ENCODE assay signal across 12 cellular contexts in genomic region chr7:82335927-82336326, GRCh38.
DNase-seq lines count a peak whose midpoint lies in the region; ATAC-seq, FAIRE-seq and TF ChIP-seq lines count a peak whose summit lies in the region.
"Had no signal": no experiment of that assay in that cellular context is flagged by ENCODE, and none has a peak within 500 bp of the region (broad histone marks: within the 10 kb centered on the region; RNA-seq: fewer than 3 reads in every experiment).

No MANE protein-coding gene starts in this region.

- TF ChIP-seq POLR2A in heart left ventricle (IDR thresholded peaks at IDR 0.05), result no peak
- no peak for TF ChIP-seq POLR2A in GM12878 (IDR thresholded peaks at IDR 0.05; ENCODE audit: low read depth, low read length)

- H3K27me3 Mint-ChIP-seq in type B pancreatic cell (no peaks in the 10 kb centered on the region), T-cell (no peaks in the 10 kb centered on the region)
- H3K27me3 Mint-ChIP-seq: activated CD8-positive, alpha-beta T cell treated with anti-CD3 and anti-CD28 coated beads for 36 hours; stimulated activated naive CD8-positive, alpha-beta T cell treated with anti-CD3 and anti-CD28 coated beads, Interleukin-15, amount 100 ng/mL, for 72 hours had no signal

- WGBS in heart left ventricle, 4 donors, result 92 to 95% (median 95%) methylated on average over 1 of the region's 1 CpG
- WGBS in GM12878 (ENCODE audit: insufficient coverage, insufficient replicate concordance, low lambda C conversion rate, missing lambda C conversion rate), result 44% methylated on average over 1 of the region's 1 CpG

- H3K36me3 Mint-ChIP-seq in type B pancreatic cell, result no peaks in the 10 kb centered on the region
- H3K36me3 Mint-ChIP-seq in T-cell, result no peaks in the 10 kb centered on the region

- H3K4me1 ChIP-seq in heart left ventricle (peaks cover 0 to 4% (median 0%) of the 10 kb centered on the region in 12 donors), GM12878 (ENCODE audit: control insufficient read depth, insufficient read depth, low read length) (no peaks in the 10 kb centered on the region)

- H3K9me3 ChIP-seq in heart left ventricle (no peaks in the 10 kb centered on the region), GM12878 (replicated peaks; ENCODE audit: control insufficient read depth, insufficient read depth, low read length) (no peaks in the 10 kb centered on the region)

- H3K4me3 Mint-ChIP-seq in type B pancreatic cell (no peak overlapping the region), T-cell (no peak overlapping the region)
- H3K4me3 Mint-ChIP-seq: activated CD8-positive, alpha-beta T cell treated with anti-CD3 and anti-CD28 coated beads for 36 hours; stimulated activated naive CD8-positive, alpha-beta T cell treated with anti-CD3 and anti-CD28 coated beads, Interleukin-15, amount 100 ng/mL, for 72 hours had no signal

- H3K9me3 Mint-ChIP-seq in type B pancreatic cell, result no peaks in the 10 kb centered on the region
- H3K9me3 Mint-ChIP-seq in T-cell, result peaks cover 0 to 5% (median 4%) of the 10 kb centered on the region in 3 donors
- H3K9me3 Mint-ChIP-seq: stimulated activated naive CD8-positive, alpha-beta T cell treated with anti-CD3 and anti-CD28 coated beads, Interleukin-15, amount 100 ng/mL, for 72 hours had no signal

- SMC1A ChIA-PET in GM12878 (lab: Charles Lee; ENCODE audit: uncharacterized antibody, unreplicated experiment), result interaction anchor here (0.8 to 7.1 kb wide), 10 partner anchors 9 to 237 kb away, joined by 3 to 68 read pairs (median 4); no protein-coding TSS in a partner anchor

- H3K4me1 Mint-ChIP-seq in type B pancreatic cell (ENCODE audit: unreplicated experiment) (peaks cover 4% of the 10 kb centered on the region), T-cell (no peaks in the 10 kb centered on the region)
- H3K4me1 Mint-ChIP-seq: stimulated activated naive CD8-positive, alpha-beta T cell treated with anti-CD3 and anti-CD28 coated beads, Interleukin-15, amount 100 ng/mL, for 72 hours had no signal

- H3K36me3 ChIP-seq in heart left ventricle (peaks cover 0 to 9% (median 0%) of the 10 kb centered on the region in 9 donors), GM12878 (ENCODE audit: control insufficient read depth in 2 of 2, insufficient read depth in 2 of 2, low read length in 1 of 2) (no peaks in the 10 kb centered on the region)

- TF ChIP-seq EP300 in GM12878 (IDR thresholded peaks at IDR 0.05; ENCODE audit: borderline replicate concordance in 1 of 2, control insufficient read depth in 1 of 2, low read depth in 2 of 2, low read length in 2 of 2), result no peak

- TF ChIP-seq CTCF in heart left ventricle (IDR thresholded peaks at IDR 0.05), result no peak
- no peak; a peak in 1 of 6 replicates for TF ChIP-seq CTCF in GM12878 (IDR thresholded peaks at IDR 0.05 in 2 of 3, conservative IDR thresholded peaks at IDR 0.05 in 1 of 3; ENCODE audit: control insufficient read depth in 2 of 3, extremely low read depth in 1 of 3, insufficient read depth in 1 of 3, low read depth in 3 of 3, low read length in 3 of 3)
- TF ChIP-seq CTCF in type B pancreatic cell (conservative IDR thresholded peaks at IDR 0.05), result peak; percentile 10

- DNase-seq in heart left ventricle (peak in 1 of 5 donors; percentile 18), Right ventricle myocardium inferior (ENCODE audit: missing footprints) (no peak), NCI-H226 (peak; percentile 21), GM12878 (ENCODE audit: low read depth, low spot score) (no peak), type B pancreatic cell (ENCODE audit: extremely low spot score, unreplicated experiment) (no peak), T-cell (no peak), head of caudate nucleus (no peak)
- DNase-seq in activated CD4-positive, alpha-beta T cell treated with anti-CD3 and anti-CD28 coated beads for 1 hour, result no peak
- DNase-seq: activated CD8-positive, alpha-beta T cell treated with anti-CD3 and anti-CD28 coated beads for 36 hours; stimulated activated naive CD8-positive, alpha-beta T cell treated with anti-CD3 and anti-CD28 coated beads, Interleukin-15, amount 100 ng/mL, for 72 hours had no signal

- H3K79me2 ChIP-seq in GM12878 (ENCODE audit: control insufficient read depth, insufficient read depth, low read length), result no peaks in the 10 kb centered on the region

- no peak overlapping the region for H3K4me2 ChIP-seq in GM12878 (ENCODE audit: control insufficient read depth, insufficient read depth)

- no peak overlapping the region for H3K9ac ChIP-seq in GM12878 (ENCODE audit: control insufficient read depth, insufficient read depth, low read length)

- H3K4me3 ChIP-seq in heart left ventricle (no peak overlapping the region), GM12878 (no peak overlapping the region)

- no peaks in the 10 kb centered on the region for H4K20me1 ChIP-seq in GM12878 (ENCODE audit: control insufficient read depth, insufficient read depth)

- ATAC-seq in heart left ventricle (peak in 3 of 4 donors; percentile 22 to 50 (median 36)), Right ventricle myocardium inferior (no peak), GM12878 (peak; percentile 87), T-cell (replicated peaks in 1 of 4) (no peak)
- ATAC-seq: activated CD8-positive, alpha-beta T cell treated with anti-CD3 and anti-CD28 coated beads for 36 hours; stimulated activated naive CD8-positive, alpha-beta T cell treated with anti-CD3 and anti-CD28 coated beads, Interleukin-15, amount 100 ng/mL, for 72 hours had no signal

- H3K27me3 ChIP-seq in heart left ventricle, result no peaks in the 10 kb centered on the region
- H3K27me3 ChIP-seq in GM12878 (replicated peaks in 1 of 2; ENCODE audit: control insufficient read depth in 2 of 2, insufficient read depth in 2 of 2, low read length in 1 of 2), result no peaks in the 10 kb centered on the region

- no peak for TF ChIP-seq RAD21 in GM12878 (IDR thresholded peaks at IDR 0.05; ENCODE audit: insufficient read depth, low read depth, low read length)

- BruUV-seq in GM12878 (replicated peaks; lab: Mats Ljungman, UMichigan), result no TSS peak

- in situ Hi-C loops in GM12878 (cut with MboI), result no loop called here

- no peak overlapping the region for H3K27ac ChIP-seq in heart left ventricle
- no peak overlapping the region for H3K27ac ChIP-seq in GM12878 (ENCODE audit: control insufficient read depth, insufficient read depth)

- CTCF ChIA-PET in GM12878 (lab: Yijun Ruan, JAX), result interaction anchor here (0.7 to 2.4 kb wide), 3 partner anchors 8 to 14 kb away, joined by 4 to 7 read pairs (median 7); no protein-coding TSS in a partner anchor
- CTCF ChIA-PET in T-cell (lab: Charles Lee), result no interaction called here

- H3K27ac Mint-ChIP-seq in type B pancreatic cell, result no peak overlapping the region
- no peak overlapping the region for H3K27ac Mint-ChIP-seq in T-cell
- H3K27ac Mint-ChIP-seq: activated CD8-positive, alpha-beta T cell treated with anti-CD3 and anti-CD28 coated beads for 36 hours; stimulated activated naive CD8-positive, alpha-beta T cell treated with anti-CD3 and anti-CD28 coated beads, Interleukin-15, amount 100 ng/mL, for 72 hours had no signal

- POLR2A ChIA-PET in GM12878 (lab: Charles Lee), result interaction anchor here (1.0 to 2.0 kb wide), 3 partner anchors 9 to 89 kb away, joined by 3 to 6 read pairs (median 3); no protein-coding TSS in a partner anchor
- POLR2A ChIA-PET in T-cell (lab: Charles Lee), result no interaction called here

- no peak for FAIRE-seq in GM12878 (lab: Jason Lieb, UNC)
- FAIRE-seq: A204.1, colon had no signal

- H2AFZ ChIP-seq in GM12878 (ENCODE audit: control insufficient read depth, low read depth, low read length), result no peak overlapping the region

- RAD21 ChIA-PET in GM12878 (lab: Charles Lee; ENCODE audit: unreplicated experiment), result interaction anchor here (0.6 to 1.9 kb wide), 6 partner anchors 10 to 146 kb away, joined by 3 to 4 read pairs (median 3); no protein-coding TSS in a partner anchor

- intact Hi-C loops in heart left ventricle (cut with DNase I), result loop anchor here in 1 of 10 donors (10.0 kb wide), 1 partner anchor 61 kb away; no protein-coding TSS in a partner anchor
- intact Hi-C loops in Right ventricle myocardium inferior (cut with DNase I), result no loop called here
- intact Hi-C loops in GM12878 (cut with micrococcal nuclease; ENCODE audit: unreplicated experiment), result no loop called here
- intact Hi-C loops in head of caudate nucleus (cut with DNase I), result no loop called here

TF ChIP-seq in GM12878, 131 proteins besides CTCF, POLR2A, EP300 and RAD21 (continues in another document):
- TF ChIP-seq HDAC6 (IDR thresholded peaks at IDR 0.05; ENCODE audit: unreplicated experiment) (no peak), KDM1A (IDR thresholded peaks at IDR 0.05; ENCODE audit: borderline replicate concordance) (no peak), MYB (IDR thresholded peaks at IDR 0.05; ENCODE audit: borderline replicate concordance, low read depth, low read length) (no peak), HDAC2 (IDR thresholded peaks at IDR 0.05) (no peak), GATAD2B (conservative IDR thresholded peaks at IDR 0.05; ENCODE audit: low read depth) (no peak), HCFC1 (IDR thresholded peaks at IDR 0.05; ENCODE audit: low read length) (no peak)
- TF ChIP-seq, protein P1, sequence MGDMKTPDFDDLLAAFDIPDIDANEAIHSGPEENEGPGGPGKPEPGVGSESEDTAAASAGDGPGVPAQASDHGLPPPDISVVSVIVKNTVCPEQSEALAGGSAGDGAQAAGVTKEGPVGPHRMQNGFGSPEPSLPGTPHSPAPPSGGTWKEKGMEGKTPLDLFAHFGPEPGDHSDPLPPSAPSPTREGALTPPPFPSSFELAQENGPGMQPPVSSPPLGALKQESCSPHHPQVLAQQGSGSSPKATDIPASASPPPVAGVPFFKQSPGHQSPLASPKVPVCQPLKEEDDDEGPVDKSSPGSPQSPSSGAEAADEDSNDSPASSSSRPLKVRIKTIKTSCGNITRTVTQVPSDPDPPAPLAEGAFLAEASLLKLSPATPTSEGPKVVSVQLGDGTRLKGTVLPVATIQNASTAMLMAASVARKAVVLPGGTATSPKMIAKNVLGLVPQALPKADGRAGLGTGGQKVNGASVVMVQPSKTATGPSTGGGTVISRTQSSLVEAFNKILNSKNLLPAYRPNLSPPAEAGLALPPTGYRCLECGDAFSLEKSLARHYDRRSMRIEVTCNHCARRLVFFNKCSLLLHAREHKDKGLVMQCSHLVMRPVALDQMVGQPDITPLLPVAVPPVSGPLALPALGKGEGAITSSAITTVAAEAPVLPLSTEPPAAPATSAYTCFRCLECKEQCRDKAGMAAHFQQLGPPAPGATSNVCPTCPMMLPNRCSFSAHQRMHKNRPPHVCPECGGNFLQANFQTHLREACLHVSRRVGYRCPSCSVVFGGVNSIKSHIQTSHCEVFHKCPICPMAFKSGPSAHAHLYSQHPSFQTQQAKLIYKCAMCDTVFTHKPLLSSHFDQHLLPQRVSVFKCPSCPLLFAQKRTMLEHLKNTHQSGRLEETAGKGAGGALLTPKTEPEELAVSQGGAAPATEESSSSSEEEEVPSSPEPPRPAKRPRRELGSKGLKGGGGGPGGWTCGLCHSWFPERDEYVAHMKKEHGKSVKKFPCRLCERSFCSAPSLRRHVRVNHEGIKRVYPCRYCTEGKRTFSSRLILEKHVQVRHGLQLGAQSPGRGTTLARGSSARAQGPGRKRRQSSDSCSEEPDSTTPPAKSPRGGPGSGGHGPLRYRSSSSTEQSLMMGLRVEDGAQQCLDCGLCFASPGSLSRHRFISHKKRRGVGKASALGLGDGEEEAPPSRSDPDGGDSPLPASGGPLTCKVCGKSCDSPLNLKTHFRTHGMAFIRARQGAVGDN (IDR thresholded peaks at IDR 0.05), result no peak

Comparison
In these comparisons a context has a peak if more than half of its experiments do, and no peak if none do; other contexts are left out.
1. ATAC-seq: peak in heart left ventricle (3 of 4) and GM12878 (single experiment); none in Right ventricle myocardium inferior (single experiment) and T-cell (0 of 4).